ENCODE assay signal across 18 cellular contexts in genomic region chr4:153292897-153293674, GRCh38.
"Had no signal": no experiment of that assay in that cellular context is flagged by ENCODE, and none has a peak within 500 bp of the region (broad histone marks: within the 10 kb centered on the region; RNA-seq: fewer than 3 reads in every experiment).

No MANE protein-coding gene starts in this region.

- DNase-seq: activated CD4-positive, alpha-beta T cell treated with anti-CD3 and anti-CD28 coated beads, Interleukin-2, amount 10 ng/mL, durations not matched to agents 7 days and 5 days; activated CD8-positive, alpha-beta memory T cell treated with anti-CD3 and anti-CD28 coated beads, Interleukin-2, amount 50 U/mL, for 48 hours; activated naive CD8-positive, alpha-beta T cell treated with anti-CD3 and anti-CD28 coated beads for 36 hours; amygdala; endodermal cell; hippocampal formation; kidney glomerular epithelial cell; right lobe of liver; stimulated activated CD4-positive, alpha-beta T cell treated with anti-CD3 and anti-CD28 coated beads, Interleukin-4, amount 100 ng/mL, for 4 hours; stimulated activated CD8-positive, alpha-beta memory T cell treated with anti-CD3 and anti-CD28 coated beads, Interleukin-4, amount 100 ng/mL, for 48 hours; stimulated activated naive CD8-positive, alpha-beta T cell treated with anti-CD3 and anti-CD28 coated beads, Interleukin-15, Interleukin-2, amounts not matched to agents 100 U/mL and 50 U/mL, for 24 hours had no signal

- ATAC-seq: esophagus mucosa; right lobe of liver; stimulated activated naive CD8-positive, alpha-beta T cell treated with anti-CD3 and anti-CD28 coated beads, Interleukin-15, Interleukin-2, amounts not matched to agents 100 U/mL and 50 U/mL, for 24 hours had no signal

- H3K27ac Mint-ChIP-seq: activated CD4-positive, alpha-beta T cell treated with anti-CD3 and anti-CD28 coated beads, Interleukin-2, amount 10 ng/mL, durations not matched to agents 7 days and 5 days; activated naive CD8-positive, alpha-beta T cell treated with anti-CD3 and anti-CD28 coated beads for 36 hours; activated T-helper 1 cell treated with anti-CD3 and anti-CD28 coated beads, Interleukin-12 subunit alpha, Interleukin-12 subunit beta, Interleukin-2, Interleukin-4 antibody, amounts not matched to agents 30 ng/mL and 10 ng/mL and 1 ng/mL, durations not matched to agents 14 hours and 24 hours and 36 hours; endodermal cell had no signal

- H3K27me3 ChIP-seq: right lobe of liver, SJSA1 had no signal

- H3K4me3 ChIP-seq: lung, prostate gland, right lobe of liver, SJSA1, smooth muscle cell, thoracic aorta had no signal

- H3K36me3 ChIP-seq: prostate gland, right lobe of liver had no signal

- H3K9me3 ChIP-seq: prostate gland, right lobe of liver, SJSA1, thoracic aorta had no signal

- H3K9me3 Mint-ChIP-seq: activated CD4-positive, alpha-beta T cell treated with anti-CD3 and anti-CD28 coated beads, Interleukin-2, amount 10 ng/mL, durations not matched to agents 7 days and 5 days; activated T-helper 1 cell treated with anti-CD3 and anti-CD28 coated beads, Interleukin-12 subunit alpha, Interleukin-12 subunit beta, Interleukin-2, Interleukin-4 antibody, amounts not matched to agents 30 ng/mL and 10 ng/mL and 1 ng/mL, durations not matched to agents 14 hours and 24 hours and 36 hours had no signal

- H3K4me3 Mint-ChIP-seq: activated CD4-positive, alpha-beta T cell treated with anti-CD3 and anti-CD28 coated beads, Interleukin-2, amount 10 ng/mL, durations not matched to agents 7 days and 5 days; activated naive CD8-positive, alpha-beta T cell treated with anti-CD3 and anti-CD28 coated beads for 36 hours; activated T-helper 1 cell treated with anti-CD3 and anti-CD28 coated beads, Interleukin-12 subunit alpha, Interleukin-12 subunit beta, Interleukin-2, Interleukin-4 antibody, amounts not matched to agents 30 ng/mL and 10 ng/mL and 1 ng/mL, durations not matched to agents 14 hours and 24 hours and 36 hours; endodermal cell had no signal

- H3K27ac ChIP-seq: prostate gland, right lobe of liver, SJSA1, thoracic aorta had no signal

- H3K4me1 ChIP-seq: right lobe of liver had no signal

- H3K27me3 Mint-ChIP-seq: activated naive CD8-positive, alpha-beta T cell treated with anti-CD3 and anti-CD28 coated beads for 36 hours had no signal
